Comparison of ENCODE assay signal across 8 cellular contexts in the genomic region with DNA sequence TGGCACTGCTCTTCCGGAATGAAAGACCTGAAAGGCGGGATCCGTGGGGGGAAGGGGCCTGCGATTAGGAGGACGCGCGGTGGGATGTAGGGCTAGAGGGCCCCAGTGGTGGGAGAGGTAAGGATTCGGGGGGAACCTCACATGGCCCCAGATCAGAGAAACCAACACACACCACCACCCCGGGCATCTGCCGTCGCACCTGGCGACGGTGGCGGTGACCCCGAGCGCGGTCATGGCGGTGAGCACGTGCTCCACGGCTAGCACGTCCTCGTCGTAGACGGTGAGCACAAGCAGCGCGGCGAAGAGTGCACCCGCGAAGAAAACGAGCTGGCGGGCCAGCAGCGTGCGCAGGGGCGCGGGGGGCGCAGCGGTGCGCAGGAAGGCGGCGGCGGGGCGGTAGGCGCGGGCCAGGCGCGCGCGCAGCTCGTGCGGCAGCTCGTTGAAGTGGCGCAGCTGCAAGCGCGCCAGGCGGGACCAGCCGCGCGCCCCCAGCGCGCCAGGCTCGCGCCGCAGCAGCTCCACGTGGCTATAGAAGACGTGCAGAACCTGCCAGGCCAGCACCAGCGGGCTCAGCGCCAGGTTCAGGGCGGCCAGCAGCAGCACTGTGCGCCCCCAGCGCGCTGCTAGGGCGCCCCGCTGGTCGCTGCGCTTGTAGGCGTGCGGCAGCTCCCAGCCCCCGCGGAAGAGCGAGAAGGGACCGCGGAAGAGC. TPM values are rescaled to one million over a fixed set of nuclear protein-coding genes. Genes with fewer than 3 reads are reported as not detected.
DNase-seq lines count a peak whose midpoint lies in the region; ATAC-seq and TF ChIP-seq lines count a peak whose summit lies in the region.

No MANE protein-coding gene starts in this region.

- no peaks in the 10 kb centered on the region for H3F3A ChIP-seq in DOHH2 (ENCODE audit: control insufficient read depth, insufficient read depth)

- H3K36me3 ChIP-seq in DOHH2 (ENCODE audit: control insufficient read depth, low read length): no peaks in the 10 kb centered on the region
- no peaks in the 10 kb centered on the region for H3K36me3 ChIP-seq in ascending aorta
- H3K36me3 ChIP-seq in left lung: no peaks in the 10 kb centered on the region
- no peaks in the 10 kb centered on the region for H3K36me3 ChIP-seq in thymus (ENCODE audit: control insufficient read depth, insufficient read depth)

- H3K4me3 ChIP-seq in DOHH2 (ENCODE audit: low read length) (peak overlapping the region; percentile 77), ascending aorta (peak overlapping the region; percentile 35 to 52), left lung (no peak overlapping the region), thymus (ENCODE audit: low read length) (peak overlapping the region; percentile 41)

- peak; percentile 33 for TF ChIP-seq CTCF in DOHH2 (IDR thresholded peaks at IDR 0.05; ENCODE audit: low read depth, low read length, poor library complexity, severe bottlenecking)
- TF ChIP-seq CTCF in ascending aorta (IDR thresholded peaks at IDR 0.05): no peak
- TF ChIP-seq CTCF in left lung (IDR thresholded peaks at IDR 0.05): peak in 1 of 2 donors; percentile 37

- no peaks in the 10 kb centered on the region for H4K20me1 ChIP-seq in DOHH2 (ENCODE audit: control insufficient read depth, insufficient read depth, low read depth, low read length)

- H3K9me2 ChIP-seq in DOHH2 (replicated peaks; ENCODE audit: control insufficient read depth, low read length): no peaks in the 10 kb centered on the region

- H3K27ac ChIP-seq in DOHH2 (ENCODE audit: low read depth, low read length) (no peak overlapping the region), ascending aorta (no peak overlapping the region), left lung (no peak overlapping the region), thymus (ENCODE audit: low read depth) (no peak overlapping the region)

- DNase-seq in NCI-H2196 treated with DMSO at 0.1 percent for 48 hours (lab: John Stamatoyannopoulos, UW; ENCODE audit: unreplicated experiment) (peak; percentile 69), ascending aorta (ENCODE audit: low spot score in 2 of 2) (no peak), left lung (peak in 1 of 2 donors; percentile 76), NCI-H82 (lab: John Stamatoyannopoulos, UW) (no peak)

- H3K9me3 ChIP-seq in DOHH2 (ENCODE audit: control insufficient read depth, insufficient read depth, low read length) (no peaks in the 10 kb centered on the region), ascending aorta (no peaks in the 10 kb centered on the region), left lung (no peaks in the 10 kb centered on the region), thymus (ENCODE audit: control insufficient read depth) (no peaks in the 10 kb centered on the region)

- H3K4me2 ChIP-seq in DOHH2 (ENCODE audit: low read length): peak overlapping the region; percentile 90

- intact Hi-C loops in ascending aorta (cut with DNase I) (loop anchor here (5.0 kb wide), 1 partner anchor 56 kb away; no protein-coding TSS in a partner anchor), left lung (cut with DNase I) (no loop called here)

- ATAC-seq in left lung: peak; percentile 42
- no peak for ATAC-seq in HG03571 (IDR thresholded peaks at IDR 0.05; ENCODE audit: unreplicated experiment)
- no peak for ATAC-seq in GM21526 (IDR thresholded peaks at IDR 0.05; ENCODE audit: low FRiP score, unreplicated experiment)

- H3K27me3 ChIP-seq in DOHH2 (ENCODE audit: control insufficient read depth, low read length) (peaks cover 23% of the 10 kb centered on the region), ascending aorta (peaks cover 12% of the 10 kb centered on the region), left lung (peaks cover 20 to 93% of the 10 kb centered on the region in 2 donors), thymus (ENCODE audit: control insufficient read depth, insufficient read depth) (peaks cover 16% of the 10 kb centered on the region)

- 2% methylated on average over 82 of the region's 82 CpGs for WGBS in thymus

- no peaks in the 10 kb centered on the region for H3K79me2 ChIP-seq in DOHH2 (ENCODE audit: control insufficient read depth, low read length)

- peaks cover 36% of the 10 kb centered on the region for H3K4me1 ChIP-seq in DOHH2 (ENCODE audit: control insufficient read depth, low read length)
- H3K4me1 ChIP-seq in ascending aorta: peaks cover 7 to 12% of the 10 kb centered on the region in 2 donors
- peaks cover 12 to 28% of the 10 kb centered on the region in 2 donors for H3K4me1 ChIP-seq in left lung
- H3K4me1 ChIP-seq in thymus (ENCODE audit: control insufficient read depth, insufficient read depth, low read length): peaks cover 10% of the 10 kb centered on the region

RNA-seq across cellular contexts. Expression of a gene that starts 5.7 kb away (rescaled TPM):
- total RNA-seq in ascending aorta (not detected), left lung (under 1 TPM; 0.68 to 0.70 TPM)
- 8.0 TPM for polyA plus RNA-seq in thymus

RNA-seq across cellular contexts. Expression of a gene that starts 9.7 kb away (rescaled TPM):
- total RNA-seq in ascending aorta: 50.8 TPM
- 10 to 100 TPM; 47.5 to 52.1 TPM for total RNA-seq in left lung
- 33.8 TPM for polyA plus RNA-seq in thymus

RNA-seq across cellular contexts. Expression of a gene that starts 27.8 kb away (rescaled TPM):
- total RNA-seq in ascending aorta (185 TPM), left lung (10 to 100 TPM; 12.1 to 21.8 TPM)
- 3.0 TPM for polyA plus RNA-seq in thymus

RNA-seq across cellular contexts. Expression of a gene that starts 29.8 kb away (rescaled TPM):
- not detected for total RNA-seq in ascending aorta
- total RNA-seq in left lung: 1 to 10 TPM; 2.7 to 3.5 TPM
- polyA plus RNA-seq in thymus: 10.6 TPM

RNA-seq across cellular contexts. Expression of a gene that starts 39.1 kb away (rescaled TPM):
- total RNA-seq in ascending aorta (15.8 TPM), left lung (10 to 100 TPM; 15.6 to 17.1 TPM)
- 8.9 TPM for polyA plus RNA-seq in thymus

Comparison
In these comparisons a context has a peak if more than half of its experiments do, and no peak if none do; other contexts are left out.
1. H3K4me3 ChIP-seq: peak in DOHH2 (single experiment), ascending aorta (2 of 2) and thymus (single experiment); none in left lung (0 of 2).